23 cellular contexts compared by ENCODE assay signal in the genomic region with DNA sequence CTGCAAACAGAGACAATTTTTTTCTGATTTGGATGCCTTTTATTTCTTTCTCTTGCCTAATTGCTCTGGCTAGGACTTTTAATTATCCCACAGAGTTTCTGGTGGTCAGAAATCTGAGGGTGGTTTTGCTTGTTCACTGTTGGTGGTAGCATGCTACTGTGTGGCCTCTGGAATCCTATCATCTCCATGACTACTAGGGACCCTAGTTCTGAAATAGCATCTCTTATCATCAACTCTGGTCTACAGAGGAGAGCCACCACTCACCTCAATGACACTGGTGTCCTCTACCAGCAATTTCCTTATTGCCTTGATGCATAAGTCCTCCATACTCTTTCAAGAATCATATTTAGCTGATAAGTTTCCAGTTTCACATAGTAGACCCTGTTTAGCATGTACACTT. TPM values are rescaled to one million over a fixed set of nuclear protein-coding genes. Genes with fewer than 3 reads are reported as not detected.
DNase-seq lines count a peak whose midpoint lies in the region; ATAC-seq, FAIRE-seq and TF ChIP-seq lines count a peak whose summit lies in the region.
"Had no signal": no experiment of that assay in that cellular context is flagged by ENCODE, and none has a peak within 500 bp of the region (broad histone marks: within the 10 kb centered on the region; RNA-seq: fewer than 3 reads in every experiment).

No MANE protein-coding gene starts in this region.

- BruUV-seq in K562 (replicated peaks; lab: Mats Ljungman, UMichigan), result no TSS peak

- H3K4me1 ChIP-seq in K562 (replicated peaks in 1 of 2; ENCODE audit: control insufficient read depth in 2 of 2, insufficient read depth in 2 of 2, low read length in 2 of 2), result peaks cover 0 to 16% of the 10 kb centered on the region in 2 experiments; a peak in 3 of 5 replicates
- H3K4me1 ChIP-seq: BE2C, BLaER1, Caco-2 had no signal

- ATAC-seq in K562 (peak; percentile 49; the same call in 2 of the 3 replicates), GM21515 (IDR thresholded peaks at IDR 0.05; ENCODE audit: unreplicated experiment) (no peak)
- ATAC-seq: CD8-positive, alpha-beta T cell had no signal

- CTCF ChIA-PET in K562 (lab: Yijun Ruan, JAX; ENCODE audit: low intra/inter-chr PET ratio), result no interaction called here

- no peak for TF ChIP-seq EP300 in K562 (IDR thresholded peaks at IDR 0.05; ENCODE audit: low read length)

- no peak overlapping the region for H3K4me3 ChIP-seq in K562
- H3K4me3 ChIP-seq: BLaER1 had no signal

- TF ChIP-seq RAD21 in K562 (CRISPR knock-in tag; conservative IDR thresholded peaks at IDR 0.05 in 1 of 2, IDR thresholded peaks at IDR 0.05 in 1 of 2), result no peak

- H3K4me1 Mint-ChIP-seq in CD14-positive monocyte, result peaks cover 20% of the 10 kb centered on the region
- H3K4me1 Mint-ChIP-seq in dendritic cell treated with granulocyte-macrophage colony-stimulating factor and Interleukin-4, amounts not matched to agents 40 ng/mL and 50 ng/mL, for 4 days (ENCODE audit: low read depth), result peaks cover 24% of the 10 kb centered on the region

- peaks cover 0 to 1% (median 0%) of the 10 kb centered on the region in 3 donors for H3K27me3 Mint-ChIP-seq in CD14-positive monocyte (ENCODE audit: low read depth in 3 of 3)
- H3K27me3 Mint-ChIP-seq in dendritic cell treated with granulocyte-macrophage colony-stimulating factor and Interleukin-4, amounts not matched to agents 40 ng/mL and 50 ng/mL, for 4 days, result no peaks in the 10 kb centered on the region
- H3K27me3 Mint-ChIP-seq: CD4-positive, alpha-beta T cell had no signal

- H3K27me3 ChIP-seq in K562 (ENCODE audit: control insufficient read depth in 2 of 2, insufficient read depth in 2 of 2, low read length in 2 of 2), result no peaks in the 10 kb centered on the region
- H3K27me3 ChIP-seq: BE2C, BLaER1 had no signal

- H4K20me1 ChIP-seq in K562 (replicated peaks; ENCODE audit: control insufficient read depth, insufficient read depth, low read length), result no peaks in the 10 kb centered on the region
- H4K20me1 ChIP-seq: BLaER1 had no signal

- intact Hi-C loops in CD14-positive monocyte (cut with micrococcal nuclease) (no loop called here), K562 (cut with micrococcal nuclease) (no loop called here)
- intact Hi-C loops in dendritic cell treated with granulocyte-macrophage colony-stimulating factor and Interleukin-4, amounts not matched to agents 40 ng/mL and 50 ng/mL, for 4 days (cut with micrococcal nuclease), result no loop called here

- peak overlapping the region in 1 of 2 donors; percentile 80 for H3K4me3 Mint-ChIP-seq in CD14-positive monocyte
- no peak overlapping the region for H3K4me3 Mint-ChIP-seq in dendritic cell treated with granulocyte-macrophage colony-stimulating factor and Interleukin-4, amounts not matched to agents 40 ng/mL and 50 ng/mL, for 4 days
- H3K4me3 Mint-ChIP-seq: CD4-positive, alpha-beta T cell; CD8-positive, alpha-beta T cell had no signal

- TF ChIP-seq CTCF in CD14-positive monocyte (IDR thresholded peaks at IDR 0.05), result no peak
- TF ChIP-seq CTCF in K562 (IDR thresholded peaks at IDR 0.05 in 2 of 3, conservative IDR thresholded peaks at IDR 0.05 in 1 of 3; ENCODE audit: insufficient read depth in 2 of 3, low read depth in 1 of 3, low read length in 3 of 3), result no peak

- TF ChIP-seq POLR2A in K562 (conservative IDR thresholded peaks at IDR 0.05), result no peak

- peak overlapping the region; percentile 64; the same call in 1 of the 3 replicates for H3K27ac ChIP-seq in K562 (ENCODE audit: extremely low read depth, low read depth, low read length)
- H3K27ac ChIP-seq: BLaER1 had no signal

- H3K9me3 ChIP-seq in K562 (replicated peaks; ENCODE audit: control insufficient read depth, insufficient read depth, low read depth, low read length), result no peaks in the 10 kb centered on the region
- H3K9me3 ChIP-seq: BE2C, BLaER1, Caco-2 had no signal

- peak overlapping the region; percentile 76 for H2AFZ ChIP-seq in K562 (ENCODE audit: low read depth, low read length)

- in situ Hi-C loops in K562 (cut with MboI), result no loop called here
- in situ Hi-C loops in KBM-7 (cut with MboI; ENCODE audit: low pct_unique_long_range_greater_than_20kb, low sequenced_read_pairs), result loop anchor here (25.0 kb wide), 1 partner anchor 364 kb away; no protein-coding TSS in a partner anchor

- no peaks in the 10 kb centered on the region for H3K36me3 Mint-ChIP-seq in CD14-positive monocyte
- no peaks in the 10 kb centered on the region for H3K36me3 Mint-ChIP-seq in dendritic cell treated with granulocyte-macrophage colony-stimulating factor and Interleukin-4, amounts not matched to agents 40 ng/mL and 50 ng/mL, for 4 days (ENCODE audit: low read depth)
- H3K36me3 Mint-ChIP-seq: CD8-positive, alpha-beta T cell had no signal

- H3K79me2 ChIP-seq in K562 (ENCODE audit: control insufficient read depth, insufficient read depth, low read length), result no peaks in the 10 kb centered on the region

- no peaks in the 10 kb centered on the region for H3K9me1 ChIP-seq in K562 (ENCODE audit: control insufficient read depth, insufficient read depth, low read length)

- DNase-seq in CD14-positive monocyte (ENCODE audit: low spot score) (no peak), GM18507 (ENCODE audit: extremely low spot score, insufficient read length, low read depth) (no peak), K562 (ENCODE audit: extremely low read depth in 1 of 4, low spot score in 3 of 4) (no peak), KBM-7 (no peak), NCI-H187 (lab: John Stamatoyannopoulos, UW) (no peak), midbrain (lab: John Stamatoyannopoulos, UW) (no peak)
- DNase-seq: 8988T; ACHN; BE2C; C1 segment of cervical spinal cord; Caco-2; Calu3; CD4-positive, alpha-beta T cell; CD8-positive, alpha-beta T cell; DMS79 treated with DMSO at 0.1 percent for 48 hours; GF-D8 had no signal

- H3K27ac Mint-ChIP-seq in CD14-positive monocyte, result peak overlapping the region in 5 of 7 donors; percentile 8 to 80 (median 70)
- peak overlapping the region; percentile 74 for H3K27ac Mint-ChIP-seq in dendritic cell treated with granulocyte-macrophage colony-stimulating factor and Interleukin-4, amounts not matched to agents 40 ng/mL and 50 ng/mL, for 4 days
- H3K27ac Mint-ChIP-seq: CD4-positive, alpha-beta T cell; CD8-positive, alpha-beta T cell had no signal

- H3K4me2 ChIP-seq in K562 (ENCODE audit: insufficient read depth, low read length), result no peak overlapping the region
- H3K4me2 ChIP-seq: BLaER1 had no signal

- peaks cover 0 to 2% (median 0%) of the 10 kb centered on the region in 7 donors for H3K9me3 Mint-ChIP-seq in CD14-positive monocyte
- H3K9me3 Mint-ChIP-seq in dendritic cell treated with granulocyte-macrophage colony-stimulating factor and Interleukin-4, amounts not matched to agents 40 ng/mL and 50 ng/mL, for 4 days, result no peaks in the 10 kb centered on the region
- H3K9me3 Mint-ChIP-seq: CD4-positive, alpha-beta T cell; CD8-positive, alpha-beta T cell had no signal

- FAIRE-seq in GM18507 (lab: Jason Lieb, UNC), result peak; percentile 33
- no peak for FAIRE-seq in K562 (lab: Jason Lieb, UNC)
- FAIRE-seq: A204.1, D721Med, G401.6, GM12891 had no signal

- POLR2A ChIA-PET in K562 (lab: Yijun Ruan, JAX), result interaction anchor here (0.9 to 1.3 kb wide), 4 partner anchors 16 to 53 kb away, joined by 3 to 4 read pairs (median 3); no protein-coding TSS in a partner anchor

- no peak overlapping the region for H3K9ac ChIP-seq in K562 (ENCODE audit: insufficient read depth in 1 of 2, low read depth in 2 of 2, low read length in 2 of 2)
- H3K9ac ChIP-seq: BLaER1 had no signal

- no peaks in the 10 kb centered on the region for H3K36me3 ChIP-seq in K562 (ENCODE audit: control insufficient read depth, insufficient read depth, low read length)
- H3K36me3 ChIP-seq: BE2C, BLaER1 had no signal

RNA-seq across cellular contexts. Expression of a gene that starts 27.5 kb away (rescaled TPM):
- polyA plus RNA-seq in CD14-positive monocyte, result 100 to 1,000 TPM; 276 to 372 TPM
- 0.44 TPM in 1 of 2 replicates, not detected in the other for total RNA-seq in K562 (2011; cell fraction: chromatin; rRNA removed; ENCODE audit: low replicate concordance)
- 0.17 TPM in 1 of 2 replicates, not detected in the other for total RNA-seq in K562 (2011; cell fraction: nucleolus; rRNA removed)
- 0.38 and 0.44 TPM in 2 replicates for total RNA-seq in K562 (2011; cell fraction: nucleoplasm; rRNA removed)
- 0.73 and 0.86 TPM in 2 replicates for total RNA-seq in K562 (2014; rRNA removed)
- total RNA-seq in K562 (2014; rRNA removed; fragmentation: Illumina TruSeq; extraction: Trizol), result 0.29 and 0.45 TPM in 2 replicates
- total RNA-seq in K562 (2015; rRNA removed; fragmentation: Illumina TruSeq; extraction: Trizol), result 0.51 and 0.53 TPM in 2 replicates
- total RNA-seq in K562 (2021), result 0.47 and 0.51 TPM in 2 replicates
- 0.40 and 1.2 TPM in 2 replicates for polyA plus RNA-seq in K562 (2011; rRNA removed)
- 0.31 and 1.0 TPM in 2 replicates for polyA plus RNA-seq in K562 (2011; cell fraction: cytosol; rRNA removed)
- 0.23 and 0.87 TPM in 2 replicates for polyA plus RNA-seq in K562 (2011; cell fraction: nucleus; rRNA removed)
- polyA plus RNA-seq in K562 (2012), result 0.40 and 0.73 TPM in 2 replicates
- 0.54 and 0.56 TPM in 2 replicates for polyA plus RNA-seq in K562 (2014; fragmentation: Illumina TruSeq; extraction: Trizol)
- polyA plus RNA-seq in K562 (2014; fragmentation: Nextera tagmentation; extraction: Ambion mirVana), result under 1 TPM; 0.06 to 0.07 TPM
- 0.29 and 1.6 TPM in 2 replicates for polyA plus RNA-seq in K562 (2014; rRNA removed)
- 0.21 and 1.1 TPM in 2 replicates for polyA minus RNA-seq in K562 (2011; rRNA and poly(A)+ RNA removed)
- polyA minus RNA-seq in K562 (2011; cell fraction: cytosol; rRNA and poly(A)+ RNA removed), result 0.91 TPM in 1 of 2 replicates, not detected in the other
- polyA minus RNA-seq in K562 (2011; cell fraction: nucleus; rRNA and poly(A)+ RNA removed), result 0.13 and 1.3 TPM in 2 replicates

RNA-seq across cellular contexts. Expression of a gene that starts 27.5 kb away (rescaled TPM):
- polyA plus RNA-seq in CD14-positive monocyte, result 100 to 1,000 TPM; 355 to 445 TPM
- 24.3 and 54.9 TPM in 2 replicates for total RNA-seq in K562 (2011; cell fraction: chromatin; rRNA removed; ENCODE audit: low replicate concordance)
- total RNA-seq in K562 (2011; cell fraction: nucleolus; rRNA removed), result 129 and 134 TPM in 2 replicates
- total RNA-seq in K562 (2011; cell fraction: nucleoplasm; rRNA removed), result 82.1 and 112 TPM in 2 replicates
- 292 and 479 TPM in 2 replicates for total RNA-seq in K562 (2014; rRNA removed)
- 133 and 238 TPM in 2 replicates for total RNA-seq in K562 (2014; rRNA removed; fragmentation: Illumina TruSeq; extraction: Trizol)
- total RNA-seq in K562 (2015; rRNA removed; fragmentation: Illumina TruSeq; extraction: Trizol), result 337 and 357 TPM in 2 replicates
- 399 and 440 TPM in 2 replicates for total RNA-seq in K562 (2021)
- polyA plus RNA-seq in K562 (2011; rRNA removed), result 407 and 453 TPM in 2 replicates
- polyA plus RNA-seq in K562 (2011; cell fraction: cytosol; rRNA removed), result 924 and 1,390 TPM in 2 replicates
- polyA plus RNA-seq in K562 (2011; cell fraction: nucleus; rRNA removed), result 281 and 290 TPM in 2 replicates
- polyA plus RNA-seq in K562 (2012), result 381 and 451 TPM in 2 replicates
- 538 and 635 TPM in 2 replicates for polyA plus RNA-seq in K562 (2014; fragmentation: Illumina TruSeq; extraction: Trizol)
- polyA plus RNA-seq in K562 (2014; fragmentation: Nextera tagmentation; extraction: Ambion mirVana), result 1,000 to 10,000 TPM; 1,065 to 1,211 TPM
- polyA plus RNA-seq in K562 (2014; rRNA removed), result 552 and 569 TPM in 2 replicates
- 129 and 212 TPM in 2 replicates for polyA minus RNA-seq in K562 (2011; rRNA and poly(A)+ RNA removed)
- 181 and 196 TPM in 2 replicates for polyA minus RNA-seq in K562 (2011; cell fraction: cytosol; rRNA and poly(A)+ RNA removed)
- polyA minus RNA-seq in K562 (2011; cell fraction: nucleus; rRNA and poly(A)+ RNA removed), result 64.5 and 102 TPM in 2 replicates

Comparison
In these comparisons a context has a peak if more than half of its experiments do, and no peak if none do; other contexts are left out.
1. RNA of a gene that starts 27.5 kb away (polyA plus RNA-seq): 276 to 372 TPM in CD14-positive monocyte; 0.06 to 1.6 TPM in K562; every median in the first group is over 100 times any median in the second.